Comparison of ENCODE assay signal across 23 cellular contexts in genomic region chrY:14485935-14486334, GRCh38. TPM values are rescaled to one million over a fixed set of nuclear protein-coding genes. Genes with fewer than 3 reads are reported as not detected.
"Had no signal": no experiment of that assay in that cellular context is flagged by ENCODE, and none has a peak within 500 bp of the region (broad histone marks: within the 10 kb centered on the region; RNA-seq: fewer than 3 reads in every experiment).

No MANE protein-coding gene starts in this region.

- H3K27ac ChIP-seq: HL-60 had no signal

- DNase-seq: KBM-7, MV-4-11, NCI-H1048, NCI-H1105 treated with DMSO at 0.1 percent for 48 hours, NCI-H1417 treated with DMSO at 0.1 percent for 48 hours, NCI-H146, NCI-H1694 treated with DMSO at 0.1 percent for 48 hours, NCI-H1930, NCI-H2081, NCI-H2107, NCI-H2227 treated with DMSO at 0.1 percent for 48 hours, NCI-H524, NCI-H526 treated with DMSO at 0.1 percent for 48 hours, NCI-H748 treated with DMSO at 0.1 percent for 48 hours, RPMI8226, SHP77, SK-N-SH, SW 1271 had no signal

- FAIRE-seq: HTR-8/SVneo, RCC 7860 had no signal

RNA-seq across cellular contexts. Expression of gene NLGN4Y, which starts 38.4 kb away (rescaled TPM):
- total RNA-seq: MCF 10A, SK-MEL-5 had no signal
- polyA plus RNA-seq: SK-N-SH had no signal
